In genomic region chr20:58504566-58504965, GRCh38 we compare ENCODE assay signal across 38 cellular contexts. TPM values are rescaled to one million over a fixed set of nuclear protein-coding genes. Genes with fewer than 3 reads are reported as not detected.
"Had no signal": no experiment of that assay in that cellular context is flagged by ENCODE, and none has a peak within 500 bp of the region (broad histone marks: within the 10 kb centered on the region; RNA-seq: fewer than 3 reads in every experiment).

No MANE protein-coding gene starts in this region.

- ATAC-seq: activated CD4-positive, alpha-beta T cell treated with anti-CD3 and anti-CD28 coated beads for 36 hours; activated CD4-positive, CD25-positive, alpha-beta regulatory T cell treated with anti-CD3 and anti-CD28 coated beads, Interleukin-2, amount 50 U/mL, for 24 hours; activated CD8-positive, alpha-beta memory T cell treated with anti-CD3 and anti-CD28 coated beads, Interleukin-2, amount 10 ng/mL, durations not matched to agents 7 days and 5 days; activated CD8-positive, alpha-beta T cell treated with anti-CD3 and anti-CD28 coated beads, Interleukin-2, amount 10 ng/mL, durations not matched to agents 7 days and 5 days; activated naive CD8-positive, alpha-beta T cell treated with anti-CD3 and anti-CD28 coated beads, Interleukin-2, amount 50 U/mL, for 24 hours; body of pancreas; WTC11 had no signal

- H3K27ac ChIP-seq: body of pancreas, brain microvascular endothelial cell, breast epithelium, cardiac muscle cell, WERI-Rb-1 had no signal

- H3K27ac Mint-ChIP-seq: activated CD4-positive, alpha-beta memory T cell treated with anti-CD3 and anti-CD28 coated beads, Interleukin-2, amount 10 ng/mL, durations not matched to agents 7 days and 5 days; activated CD4-positive, alpha-beta T cell treated with anti-CD3 and anti-CD28 coated beads for 36 hours; activated CD4-positive, alpha-beta T cell treated with anti-CD3 and anti-CD28 coated beads, Interleukin-2, amount 10 ng/mL, durations not matched to agents 7 days and 5 days; activated CD8-positive, alpha-beta memory T cell treated with anti-CD3 and anti-CD28 coated beads, Interleukin-2, amount 10 ng/mL, durations not matched to agents 7 days and 5 days; activated CD8-positive, alpha-beta T cell treated with anti-CD3 and anti-CD28 coated beads, Interleukin-2, amount 10 ng/mL, durations not matched to agents 7 days and 5 days; activated naive CD4-positive, alpha-beta T cell treated with anti-CD3 and anti-CD28 coated beads, Interleukin-2, amount 10 ng/mL, durations not matched to agents 7 days and 5 days; activated naive CD4-positive, alpha-beta T cell treated with anti-CD3 and anti-CD28 coated beads, Interleukin-2, amount 50 U/mL, for 24 hours; activated naive CD8-positive, alpha-beta T cell; activated naive CD8-positive, alpha-beta T cell treated with anti-CD3 and anti-CD28 coated beads, Interleukin-2, amount 10 ng/mL, durations not matched to agents 7 days and 5 days; activated naive CD8-positive, alpha-beta T cell treated with anti-CD3 and anti-CD28 coated beads, Interleukin-2, amount 50 U/mL, for 24 hours; activated T-cell treated with anti-CD3 and anti-CD28 coated beads, Interleukin-2, amount 50 U/mL, for 24 hours; activated T-helper 2 cell treated with anti-CD3 and anti-CD28 coated beads, Interferon-gamma antibody, Interleukin-2, Interleukin-4, amounts not matched to agents 10 μg/mL and 5 μg/mL and 100 μg/mL, durations not matched to agents 14 hours and 24 hours and 36 hours; T-helper 1 cell treated with Interleukin-12 subunit alpha and Interleukin-12 subunit beta and Interleukin-4 antibody, amounts not matched to agents 30 μg/mL and 1 μg/mL, for 36 hours; T-helper 2 cell treated with Interferon-gamma antibody and Interleukin-4, amounts not matched to agents 5 μg/mL and 100 μg/mL, for 36 hours; WTC11 had no signal

- H3K4me3 ChIP-seq: body of pancreas, breast epithelium, cardiac muscle cell had no signal

- DNase-seq: activated CD4-positive, alpha-beta memory T cell treated with anti-CD3 and anti-CD28 coated beads, Interleukin-2, amount 10 ng/mL, durations not matched to agents 7 days and 5 days; activated CD4-positive, alpha-beta T cell treated with anti-CD3 and anti-CD28 coated beads for 1 hour; activated CD4-positive, alpha-beta T cell treated with anti-CD3 and anti-CD28 coated beads for 36 hours; activated CD4-positive, alpha-beta T cell treated with anti-CD3 and anti-CD28 coated beads for 48 hours; activated CD4-positive, alpha-beta T cell treated with anti-CD3 and anti-CD28 coated beads, Interleukin-2, amount 10 ng/mL, durations not matched to agents 7 days and 5 days; activated CD4-positive, alpha-beta T cell treated with anti-CD3 and anti-CD28 coated beads, Interleukin-2, amount 50 U/mL, for 48 hours; activated CD4-positive, CD25-positive, alpha-beta regulatory T cell; activated CD8-positive, alpha-beta memory T cell treated with anti-CD3 and anti-CD28 coated beads for 24 hours; activated CD8-positive, alpha-beta memory T cell treated with anti-CD3 and anti-CD28 coated beads, Interleukin-2, amount 10 ng/mL, durations not matched to agents 7 days and 5 days; activated CD8-positive, alpha-beta memory T cell treated with anti-CD3 and anti-CD28 coated beads, Interleukin-2, amount 50 U/mL, for 48 hours; activated CD8-positive, alpha-beta T cell treated with anti-CD3 and anti-CD28 coated beads, Interleukin-2, amount 10 ng/mL, durations not matched to agents 7 days and 5 days; activated effector memory CD4-positive, alpha-beta T cell treated with Interleukin-2 at 50 U/mL for 16 hours; activated gamma-delta T cell; activated naive CD4-positive, alpha-beta T cell treated with anti-CD3 and anti-CD28 coated beads, Interleukin-2, amount 10 ng/mL, durations not matched to agents 7 days and 5 days; activated naive CD4-positive, alpha-beta T cell treated with Interleukin-2 at 50 U/mL for 16 hours; activated naive CD8-positive, alpha-beta T cell treated with anti-CD3 and anti-CD28 coated beads, Interleukin-2, amount 10 ng/mL, durations not matched to agents 7 days and 5 days; activated naive CD8-positive, alpha-beta T cell treated with anti-CD3 and anti-CD28 coated beads, Interleukin-2, amount 50 U/mL, for 24 hours; activated T-cell treated with anti-CD3 and anti-CD28 coated beads, Interleukin-2, amount 50 U/mL, for 24 hours; activated T-cell treated with anti-CD3 and anti-CD28 coated beads, Interleukin-2, amount 50 U/mL, for 48 hours; amygdala; anterior cingulate cortex; body of pancreas; brain microvascular endothelial cell; central memory CD4-positive, alpha-beta T cell; SW 1271; T-helper 1 cell; T-helper 2 cell; T-helper 9 cell; WERI-Rb-1 had no signal

- H3K4me3 Mint-ChIP-seq: activated CD4-positive, alpha-beta memory T cell treated with anti-CD3 and anti-CD28 coated beads, Interleukin-2, amount 10 ng/mL, durations not matched to agents 7 days and 5 days; activated CD4-positive, alpha-beta T cell treated with anti-CD3 and anti-CD28 coated beads for 36 hours; activated CD4-positive, alpha-beta T cell treated with anti-CD3 and anti-CD28 coated beads, Interleukin-2, amount 10 ng/mL, durations not matched to agents 7 days and 5 days; activated CD8-positive, alpha-beta memory T cell treated with anti-CD3 and anti-CD28 coated beads, Interleukin-2, amount 10 ng/mL, durations not matched to agents 7 days and 5 days; activated CD8-positive, alpha-beta T cell treated with anti-CD3 and anti-CD28 coated beads, Interleukin-2, amount 10 ng/mL, durations not matched to agents 7 days and 5 days; activated naive CD4-positive, alpha-beta T cell treated with anti-CD3 and anti-CD28 coated beads, Interleukin-2, amount 10 ng/mL, durations not matched to agents 7 days and 5 days; activated naive CD4-positive, alpha-beta T cell treated with anti-CD3 and anti-CD28 coated beads, Interleukin-2, amount 50 U/mL, for 24 hours; activated naive CD8-positive, alpha-beta T cell; activated naive CD8-positive, alpha-beta T cell treated with anti-CD3 and anti-CD28 coated beads, Interleukin-2, amount 10 ng/mL, durations not matched to agents 7 days and 5 days; activated naive CD8-positive, alpha-beta T cell treated with anti-CD3 and anti-CD28 coated beads, Interleukin-2, amount 50 U/mL, for 24 hours; activated T-cell treated with anti-CD3 and anti-CD28 coated beads, Interleukin-2, amount 50 U/mL, for 24 hours; T-helper 1 cell treated with Interleukin-12 subunit alpha and Interleukin-12 subunit beta and Interleukin-4 antibody, amounts not matched to agents 30 μg/mL and 1 μg/mL, for 36 hours; T-helper 2 cell treated with Interferon-gamma antibody and Interleukin-4, amounts not matched to agents 5 μg/mL and 100 μg/mL, for 36 hours; WTC11 had no signal

- H3K27me3 Mint-ChIP-seq: activated CD4-positive, alpha-beta memory T cell treated with anti-CD3 and anti-CD28 coated beads, Interleukin-2, amount 10 ng/mL, durations not matched to agents 7 days and 5 days; activated CD4-positive, alpha-beta T cell treated with anti-CD3 and anti-CD28 coated beads for 36 hours; activated CD4-positive, alpha-beta T cell treated with anti-CD3 and anti-CD28 coated beads, Interleukin-2, amount 10 ng/mL, durations not matched to agents 7 days and 5 days; activated CD8-positive, alpha-beta memory T cell treated with anti-CD3 and anti-CD28 coated beads, Interleukin-2, amount 10 ng/mL, durations not matched to agents 7 days and 5 days; activated naive CD4-positive, alpha-beta T cell treated with anti-CD3 and anti-CD28 coated beads, Interleukin-2, amount 50 U/mL, for 24 hours had no signal

- H3K4me1 Mint-ChIP-seq: activated CD4-positive, alpha-beta memory T cell treated with anti-CD3 and anti-CD28 coated beads, Interleukin-2, amount 10 ng/mL, durations not matched to agents 7 days and 5 days; activated CD4-positive, alpha-beta T cell treated with anti-CD3 and anti-CD28 coated beads for 36 hours; activated CD4-positive, alpha-beta T cell treated with anti-CD3 and anti-CD28 coated beads, Interleukin-2, amount 10 ng/mL, durations not matched to agents 7 days and 5 days; activated CD8-positive, alpha-beta memory T cell treated with anti-CD3 and anti-CD28 coated beads, Interleukin-2, amount 10 ng/mL, durations not matched to agents 7 days and 5 days; activated naive CD4-positive, alpha-beta T cell treated with anti-CD3 and anti-CD28 coated beads, Interleukin-2, amount 10 ng/mL, durations not matched to agents 7 days and 5 days; activated naive CD4-positive, alpha-beta T cell treated with anti-CD3 and anti-CD28 coated beads, Interleukin-2, amount 50 U/mL, for 24 hours; activated naive CD8-positive, alpha-beta T cell treated with anti-CD3 and anti-CD28 coated beads, Interleukin-2, amount 10 ng/mL, durations not matched to agents 7 days and 5 days; activated naive CD8-positive, alpha-beta T cell treated with anti-CD3 and anti-CD28 coated beads, Interleukin-2, amount 50 U/mL, for 24 hours; WTC11 had no signal

- H3K4me1 ChIP-seq: body of pancreas, breast epithelium had no signal

- H3K27me3 ChIP-seq: body of pancreas, brain microvascular endothelial cell, breast epithelium, cardiac muscle cell had no signal

- H3K36me3 Mint-ChIP-seq: activated CD8-positive, alpha-beta memory T cell treated with anti-CD3 and anti-CD28 coated beads, Interleukin-2, amount 10 ng/mL, durations not matched to agents 7 days and 5 days; activated naive CD4-positive, alpha-beta T cell treated with anti-CD3 and anti-CD28 coated beads, Interleukin-2, amount 10 ng/mL, durations not matched to agents 7 days and 5 days; activated naive CD8-positive, alpha-beta T cell treated with anti-CD3 and anti-CD28 coated beads, Interleukin-2, amount 10 ng/mL, durations not matched to agents 7 days and 5 days had no signal

- H3K36me3 ChIP-seq: brain microvascular endothelial cell, breast epithelium, cardiac muscle cell, WERI-Rb-1 had no signal

RNA-seq across cellular contexts. Expression of gene APCDD1L, which starts 10.6 kb away (rescaled TPM):
- total RNA-seq: activated CD4-positive, alpha-beta memory T cell treated with anti-CD3 and anti-CD28 coated beads, Interleukin-2, amount 10 ng/mL, durations not matched to agents 7 days and 5 days; activated CD4-positive, alpha-beta T cell treated with anti-CD3 and anti-CD28 coated beads for 36 hours; activated CD4-positive, alpha-beta T cell treated with anti-CD3 and anti-CD28 coated beads, Interleukin-2, amount 10 ng/mL, durations not matched to agents 7 days and 5 days; activated CD8-positive, alpha-beta memory T cell treated with anti-CD3 and anti-CD28 coated beads, Interleukin-2, amount 10 ng/mL, durations not matched to agents 7 days and 5 days; activated CD8-positive, alpha-beta T cell treated with anti-CD3 and anti-CD28 coated beads, Interleukin-2, amount 10 ng/mL, durations not matched to agents 7 days and 5 days; activated naive CD8-positive, alpha-beta T cell treated with anti-CD3 and anti-CD28 coated beads, Interleukin-2, amount 10 ng/mL, durations not matched to agents 7 days and 5 days; activated T-helper 2 cell treated with anti-CD3 and anti-CD28 coated beads, Interferon-gamma antibody, Interleukin-2, Interleukin-4, amounts not matched to agents 10 μg/mL and 5 μg/mL and 100 μg/mL, durations not matched to agents 14 hours and 24 hours and 36 hours had no signal
